Comparison of ENCODE assay signal across 14 cellular contexts in genomic region chr19:16337809-16338469, GRCh38. TPM values are rescaled to one million over a fixed set of nuclear protein-coding genes. Genes with fewer than 3 reads are reported as not detected.
DNase-seq lines count a peak whose midpoint lies in the region; ATAC-seq lines count a peak whose summit lies in the region.
"Had no signal": no experiment of that assay in that cellular context is flagged by ENCODE, and none has a peak within 500 bp of the region (broad histone marks: within the 10 kb centered on the region; RNA-seq: fewer than 3 reads in every experiment).

No MANE protein-coding gene starts in this region.

- DNase-seq in activated CD4-positive, alpha-beta T cell treated with anti-CD3 and anti-CD28 coated beads, Interleukin-2, amount 10 ng/mL, durations not matched to agents 24 days and 14 days = no peak
- no peak for DNase-seq in activated CD4-positive, alpha-beta T cell treated with anti-CD3 and anti-CD28 coated beads for 4 hours
- peak; percentile 37 for DNase-seq in MG63
- no peak for DNase-seq in Karpas-422
- DNase-seq in kidney tubule cell (ENCODE audit: low spot score) = no peak
- no peak for DNase-seq in putamen (ENCODE audit: low spot score)
- DNase-seq: activated CD4-positive, alpha-beta T cell treated with anti-CD3 and anti-CD28 coated beads for 1 hour; GOT3; midbrain; NCI-H345; SIG-M5 had no signal

- peaks cover 3% of the 10 kb centered on the region for H3K9me3 Mint-ChIP-seq in activated CD4-positive, alpha-beta T cell treated with anti-CD3 and anti-CD28 coated beads, Interleukin-2, amount 10 ng/mL, durations not matched to agents 24 days and 14 days

- H3K4me1 ChIP-seq in Karpas-422 (ENCODE audit: low read length) = peaks cover 17% of the 10 kb centered on the region

- intact Hi-C loops in activated CD4-positive, alpha-beta T cell treated with anti-CD3 and anti-CD28 coated beads, Interleukin-2, amount 10 ng/mL, durations not matched to agents 24 days and 14 days (cut with micrococcal nuclease) = no loop called here

- ATAC-seq in esophagus mucosa = peak; percentile 29

- H4K20me1 ChIP-seq in Karpas-422 (ENCODE audit: insufficient read depth, low read depth, low read length) = peaks cover 7% of the 10 kb centered on the region; the same call in 1 of the 2 replicates

- peak overlapping the region; percentile 28 for H3K27ac Mint-ChIP-seq in activated CD4-positive, alpha-beta T cell treated with anti-CD3 and anti-CD28 coated beads, Interleukin-2, amount 10 ng/mL, durations not matched to agents 24 days and 14 days

- H3K9me3 ChIP-seq in MG63 (no peaks in the 10 kb centered on the region), Karpas-422 (ENCODE audit: low read length) (no peaks in the 10 kb centered on the region)

- no peaks in the 10 kb centered on the region for H3K79me2 ChIP-seq in Karpas-422 (ENCODE audit: low read length)

- H3K36me3 Mint-ChIP-seq in activated CD4-positive, alpha-beta T cell treated with anti-CD3 and anti-CD28 coated beads, Interleukin-2, amount 10 ng/mL, durations not matched to agents 24 days and 14 days (ENCODE audit: low read depth) = peaks cover 4% of the 10 kb centered on the region

- H3K27me3 ChIP-seq in MG63 (no peaks in the 10 kb centered on the region), Karpas-422 (ENCODE audit: low read length) (0 out of 2 replicates have a peak, but pooled peaks cover 4% of the 10 kb centered on the region)

- H3K27me3 Mint-ChIP-seq in activated CD4-positive, alpha-beta T cell treated with anti-CD3 and anti-CD28 coated beads, Interleukin-2, amount 10 ng/mL, durations not matched to agents 24 days and 14 days = peaks cover 10% of the 10 kb centered on the region

- H3K36me3 ChIP-seq in MG63 (no peaks in the 10 kb centered on the region), Karpas-422 (ENCODE audit: insufficient read depth, low read length) (no peaks in the 10 kb centered on the region)

- no peak overlapping the region for H3K4me3 ChIP-seq in MG63
- no peak overlapping the region for H3K4me3 ChIP-seq in skin epidermis
- no peak overlapping the region for H3K4me3 ChIP-seq in Karpas-422 (ENCODE audit: low read length)
- H3K4me3 ChIP-seq: smooth muscle cell had no signal

- no peaks in the 10 kb centered on the region for H3K9me2 ChIP-seq in Karpas-422 (replicated peaks; ENCODE audit: insufficient read depth, low read length)

- no peak overlapping the region for H2AFZ ChIP-seq in Karpas-422 (ENCODE audit: low read length)

- peaks cover 50% of the 10 kb centered on the region for H3K4me1 Mint-ChIP-seq in activated CD4-positive, alpha-beta T cell treated with anti-CD3 and anti-CD28 coated beads, Interleukin-2, amount 10 ng/mL, durations not matched to agents 24 days and 14 days

- H3K4me3 Mint-ChIP-seq in activated CD4-positive, alpha-beta T cell treated with anti-CD3 and anti-CD28 coated beads, Interleukin-2, amount 10 ng/mL, durations not matched to agents 24 days and 14 days = peak overlapping the region; percentile 25

- peak overlapping the region in 13 of 21 experiments; percentile 6 to 71 (median 51) for H3K27ac ChIP-seq in skin epidermis
- H3K27ac ChIP-seq in Karpas-422 (ENCODE audit: low read length) = no peak overlapping the region

- no peak overlapping the region for H3K9ac ChIP-seq in Karpas-422 (ENCODE audit: low read length)

- H3K4me2 ChIP-seq in Karpas-422 (ENCODE audit: low read depth, low read length, poor library complexity, severe bottlenecking) = no peak overlapping the region
- H3K4me2 ChIP-seq: smooth muscle cell had no signal

RNA-seq across cellular contexts. Expression of gene KLF2, which starts 13.3 kb away (rescaled TPM):
- total RNA-seq in activated CD4-positive, alpha-beta T cell treated with anti-CD3 and anti-CD28 coated beads, Interleukin-2, amount 10 ng/mL, durations not matched to agents 24 days and 14 days = 2.2 and 3.7 TPM in 2 replicates
- total RNA-seq in MG63 (2014; rRNA removed; shearing (Covaris generic); ENCODE audit: low replicate concordance) = 4.4 and 6.3 TPM in 2 replicates
- total RNA-seq in esophagus mucosa = 5.2 TPM
- total RNA-seq in Karpas-422 (2014; rRNA removed; shearing (Covaris generic); ENCODE audit: low replicate concordance) = 0.22 TPM in 1 of 2 replicates, not detected in the other
